15 cellular contexts compared by ENCODE assay signal in the genomic region with DNA sequence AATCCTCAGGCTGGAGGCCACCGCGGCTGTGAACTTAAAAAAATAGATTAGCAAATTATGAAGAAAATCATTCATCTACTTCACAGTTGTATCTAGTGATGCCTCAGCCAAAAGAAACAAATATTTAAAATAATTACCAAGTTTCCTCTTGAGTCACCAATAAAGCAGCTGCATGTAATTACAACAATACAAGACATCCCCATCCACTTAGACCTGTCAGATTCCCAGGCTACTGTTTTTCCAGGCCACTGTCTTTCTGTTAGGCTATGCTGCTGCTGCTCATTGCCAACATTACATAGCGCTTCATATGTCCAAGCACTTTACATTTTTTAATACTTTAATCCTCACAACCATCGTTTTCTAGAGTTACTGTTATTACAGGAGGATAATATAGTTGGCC. TPM values are rescaled to one million over a fixed set of nuclear protein-coding genes. Genes with fewer than 3 reads are reported as not detected.
DNase-seq lines count a peak whose midpoint lies in the region; ATAC-seq lines count a peak whose summit lies in the region.
"Had no signal": no experiment of that assay in that cellular context is flagged by ENCODE, and none has a peak within 500 bp of the region (broad histone marks: within the 10 kb centered on the region; RNA-seq: fewer than 3 reads in every experiment).

No MANE protein-coding gene starts in this region.

- ATAC-seq in HG03565 (IDR thresholded peaks at IDR 0.05; ENCODE audit: unreplicated experiment): no peak
- ATAC-seq: PC-3, T-helper 17 cell had no signal

- DNase-seq in NCI-H1417 (lab: John Stamatoyannopoulos, UW): peak; percentile 29 to 87 (median 66)
- no peak for DNase-seq in NCI-H1417 treated with DMSO at 0.1 percent for 48 hours (lab: John Stamatoyannopoulos, UW)
- peak; percentile 28 for DNase-seq in EL
- peak; percentile 99 for DNase-seq in NCI-H69 (lab: John Stamatoyannopoulos, UW)
- peak; percentile 31 for DNase-seq in retina
- no peak for DNase-seq in NOMO-1 treated with dmso at 0.1 percent for 144 hours (lab: John Stamatoyannopoulos, UW; ENCODE audit: unreplicated experiment)
- no peak for DNase-seq in HT-29 (ENCODE audit: low spot score)
- DNase-seq: 8988T, DMS 273 treated with DMSO at 0.1 percent for 48 hours, KBM-7, NCI-H526, PC-3, SJCRH30, T-helper 17 cell had no signal

RNA-seq across cellular contexts. Expression of gene PHLPP1, which starts 54.6 kb away (rescaled TPM):
- total RNA-seq in HT-29 (2014; rRNA removed; shearing (Covaris generic)): 7.5 and 7.9 TPM in 2 replicates

Comparison
In these comparisons a context has a peak if more than half of its experiments do, and no peak if none do; other contexts are left out.
1. DNase-seq: peak in NCI-H1417 (3 of 3), EL (single experiment), NCI-H69 (single experiment) and retina (single experiment); none in NCI-H1417 treated with DMSO at 0.1 percent for 48 hours (single experiment), NOMO-1 treated with dmso at 0.1 percent for 144 hours (single experiment) and HT-29 (single experiment).